1 cellular context compared by ENCODE assay signal in the genomic region with DNA sequence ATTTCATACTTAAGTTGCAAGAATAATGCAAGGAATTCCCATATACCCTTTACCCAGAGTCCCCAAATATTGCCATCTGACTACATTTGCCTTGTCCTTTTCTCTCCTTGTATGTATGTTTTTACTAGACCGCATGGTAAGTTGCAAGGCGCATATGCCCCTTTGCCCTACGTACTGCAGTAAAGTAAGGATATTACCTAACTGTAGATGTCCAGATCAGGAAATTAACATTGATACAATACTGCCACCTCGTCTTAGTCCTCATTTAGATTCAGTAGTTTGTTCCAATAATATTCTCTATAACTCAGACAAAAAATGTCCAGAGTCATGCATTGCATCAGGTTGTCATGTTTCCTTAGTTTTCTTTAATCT.
TF ChIP-seq lines count a peak whose summit lies in the region.

No MANE protein-coding gene starts in this region.

TF ChIP-seq in GM23338, 12 proteins besides CTCF, POLR2A, EP300 and RAD21 (continued from another document):
- TF ChIP-seq, protein P1, sequence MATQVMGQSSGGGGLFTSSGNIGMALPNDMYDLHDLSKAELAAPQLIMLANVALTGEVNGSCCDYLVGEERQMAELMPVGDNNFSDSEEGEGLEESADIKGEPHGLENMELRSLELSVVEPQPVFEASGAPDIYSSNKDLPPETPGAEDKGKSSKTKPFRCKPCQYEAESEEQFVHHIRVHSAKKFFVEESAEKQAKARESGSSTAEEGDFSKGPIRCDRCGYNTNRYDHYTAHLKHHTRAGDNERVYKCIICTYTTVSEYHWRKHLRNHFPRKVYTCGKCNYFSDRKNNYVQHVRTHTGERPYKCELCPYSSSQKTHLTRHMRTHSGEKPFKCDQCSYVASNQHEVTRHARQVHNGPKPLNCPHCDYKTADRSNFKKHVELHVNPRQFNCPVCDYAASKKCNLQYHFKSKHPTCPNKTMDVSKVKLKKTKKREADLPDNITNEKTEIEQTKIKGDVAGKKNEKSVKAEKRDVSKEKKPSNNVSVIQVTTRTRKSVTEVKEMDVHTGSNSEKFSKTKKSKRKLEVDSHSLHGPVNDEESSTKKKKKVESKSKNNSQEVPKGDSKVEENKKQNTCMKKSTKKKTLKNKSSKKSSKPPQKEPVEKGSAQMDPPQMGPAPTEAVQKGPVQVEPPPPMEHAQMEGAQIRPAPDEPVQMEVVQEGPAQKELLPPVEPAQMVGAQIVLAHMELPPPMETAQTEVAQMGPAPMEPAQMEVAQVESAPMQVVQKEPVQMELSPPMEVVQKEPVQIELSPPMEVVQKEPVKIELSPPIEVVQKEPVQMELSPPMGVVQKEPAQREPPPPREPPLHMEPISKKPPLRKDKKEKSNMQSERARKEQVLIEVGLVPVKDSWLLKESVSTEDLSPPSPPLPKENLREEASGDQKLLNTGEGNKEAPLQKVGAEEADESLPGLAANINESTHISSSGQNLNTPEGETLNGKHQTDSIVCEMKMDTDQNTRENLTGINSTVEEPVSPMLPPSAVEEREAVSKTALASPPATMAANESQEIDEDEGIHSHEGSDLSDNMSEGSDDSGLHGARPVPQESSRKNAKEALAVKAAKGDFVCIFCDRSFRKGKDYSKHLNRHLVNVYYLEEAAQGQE (IDR thresholded peaks at IDR 0.05; ENCODE audit: unreplicated experiment), result no peak
- TF ChIP-seq JUNB (IDR thresholded peaks at IDR 0.05; ENCODE audit: unreplicated experiment) (no peak), ZNF114 (CRISPR knock-in tag; IDR thresholded peaks at IDR 0.05) (no peak), CREB1 (CRISPR knock-in tag; IDR thresholded peaks at IDR 0.05; ENCODE audit: low read depth) (no peak), NANOG (IDR thresholded peaks at IDR 0.05; ENCODE audit: borderline replicate concordance) (no peak)
- TF ChIP-seq, protein P2, sequence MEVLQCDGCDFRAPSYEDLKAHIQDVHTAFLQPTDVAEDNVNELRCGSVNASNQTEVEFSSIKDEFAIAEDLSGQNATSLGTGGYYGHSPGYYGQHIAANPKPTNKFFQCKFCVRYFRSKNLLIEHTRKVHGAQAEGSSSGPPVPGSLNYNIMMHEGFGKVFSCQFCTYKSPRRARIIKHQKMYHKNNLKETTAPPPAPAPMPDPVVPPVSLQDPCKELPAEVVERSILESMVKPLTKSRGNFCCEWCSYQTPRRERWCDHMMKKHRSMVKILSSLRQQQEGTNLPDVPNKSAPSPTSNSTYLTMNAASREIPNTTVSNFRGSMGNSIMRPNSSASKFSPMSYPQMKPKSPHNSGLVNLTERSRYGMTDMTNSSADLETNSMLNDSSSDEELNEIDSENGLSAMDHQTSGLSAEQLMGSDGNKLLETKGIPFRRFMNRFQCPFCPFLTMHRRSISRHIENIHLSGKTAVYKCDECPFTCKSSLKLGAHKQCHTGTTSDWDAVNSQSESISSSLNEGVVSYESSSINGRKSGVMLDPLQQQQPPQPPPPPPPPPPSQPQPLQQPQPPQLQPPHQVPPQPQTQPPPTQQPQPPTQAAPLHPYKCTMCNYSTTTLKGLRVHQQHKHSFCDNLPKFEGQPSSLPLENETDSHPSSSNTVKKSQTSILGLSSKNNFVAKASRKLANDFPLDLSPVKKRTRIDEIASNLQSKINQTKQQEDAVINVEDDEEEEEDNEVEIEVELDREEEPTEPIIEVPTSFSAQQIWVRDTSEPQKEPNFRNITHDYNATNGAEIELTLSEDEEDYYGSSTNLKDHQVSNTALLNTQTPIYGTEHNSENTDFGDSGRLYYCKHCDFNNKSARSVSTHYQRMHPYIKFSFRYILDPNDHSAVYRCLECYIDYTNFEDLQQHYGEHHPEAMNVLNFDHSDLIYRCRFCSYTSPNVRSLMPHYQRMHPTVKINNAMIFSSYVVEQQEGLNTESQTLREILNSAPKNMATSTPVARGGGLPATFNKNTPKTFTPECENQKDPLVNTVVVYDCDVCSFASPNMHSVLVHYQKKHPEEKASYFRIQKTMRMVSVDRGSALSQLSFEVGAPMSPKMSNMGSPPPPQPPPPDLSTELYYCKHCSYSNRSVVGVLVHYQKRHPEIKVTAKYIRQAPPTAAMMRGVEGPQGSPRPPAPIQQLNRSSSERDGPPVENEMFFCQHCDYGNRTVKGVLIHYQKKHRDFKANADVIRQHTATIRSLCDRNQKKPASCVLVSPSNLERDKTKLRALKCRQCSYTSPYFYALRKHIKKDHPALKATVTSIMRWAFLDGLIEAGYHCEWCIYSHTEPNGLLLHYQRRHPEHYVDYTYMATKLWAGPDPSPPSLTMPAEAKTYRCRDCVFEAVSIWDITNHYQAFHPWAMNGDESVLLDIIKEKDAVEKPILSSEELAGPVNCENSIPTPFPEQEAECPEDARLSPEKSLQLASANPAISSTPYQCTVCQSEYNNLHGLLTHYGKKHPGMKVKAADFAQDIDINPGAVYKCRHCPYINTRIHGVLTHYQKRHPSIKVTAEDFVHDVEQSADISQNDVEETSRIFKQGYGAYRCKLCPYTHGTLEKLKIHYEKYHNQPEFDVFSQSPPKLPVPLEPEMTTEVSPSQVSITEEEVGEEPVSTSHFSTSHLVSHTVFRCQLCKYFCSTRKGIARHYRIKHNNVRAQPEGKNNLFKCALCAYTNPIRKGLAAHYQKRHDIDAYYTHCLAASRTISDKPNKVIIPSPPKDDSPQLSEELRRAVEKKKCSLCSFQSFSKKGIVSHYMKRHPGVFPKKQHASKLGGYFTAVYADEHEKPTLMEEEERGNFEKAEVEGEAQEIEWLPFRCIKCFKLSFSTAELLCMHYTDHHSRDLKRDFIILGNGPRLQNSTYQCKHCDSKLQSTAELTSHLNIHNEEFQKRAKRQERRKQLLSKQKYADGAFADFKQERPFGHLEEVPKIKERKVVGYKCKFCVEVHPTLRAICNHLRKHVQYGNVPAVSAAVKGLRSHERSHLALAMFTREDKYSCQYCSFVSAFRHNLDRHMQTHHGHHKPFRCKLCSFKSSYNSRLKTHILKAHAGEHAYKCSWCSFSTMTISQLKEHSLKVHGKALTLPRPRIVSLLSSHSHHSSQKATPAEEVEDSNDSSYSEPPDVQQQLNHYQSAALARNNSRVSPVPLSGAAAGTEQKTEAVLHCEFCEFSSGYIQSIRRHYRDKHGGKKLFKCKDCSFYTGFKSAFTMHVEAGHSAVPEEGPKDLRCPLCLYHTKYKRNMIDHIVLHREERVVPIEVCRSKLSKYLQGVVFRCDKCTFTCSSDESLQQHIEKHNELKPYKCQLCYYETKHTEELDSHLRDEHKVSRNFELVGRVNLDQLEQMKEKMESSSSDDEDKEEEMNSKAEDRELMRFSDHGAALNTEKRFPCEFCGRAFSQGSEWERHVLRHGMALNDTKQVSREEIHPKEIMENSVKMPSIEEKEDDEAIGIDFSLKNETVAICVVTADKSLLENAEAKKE (CRISPR knock-in tag; IDR thresholded peaks at IDR 0.05), result no peak
TF ChIP-seq in GM23338: peak in this region for 0.
